Comparison of ENCODE assay signal across 8 cellular contexts in the genomic region with DNA sequence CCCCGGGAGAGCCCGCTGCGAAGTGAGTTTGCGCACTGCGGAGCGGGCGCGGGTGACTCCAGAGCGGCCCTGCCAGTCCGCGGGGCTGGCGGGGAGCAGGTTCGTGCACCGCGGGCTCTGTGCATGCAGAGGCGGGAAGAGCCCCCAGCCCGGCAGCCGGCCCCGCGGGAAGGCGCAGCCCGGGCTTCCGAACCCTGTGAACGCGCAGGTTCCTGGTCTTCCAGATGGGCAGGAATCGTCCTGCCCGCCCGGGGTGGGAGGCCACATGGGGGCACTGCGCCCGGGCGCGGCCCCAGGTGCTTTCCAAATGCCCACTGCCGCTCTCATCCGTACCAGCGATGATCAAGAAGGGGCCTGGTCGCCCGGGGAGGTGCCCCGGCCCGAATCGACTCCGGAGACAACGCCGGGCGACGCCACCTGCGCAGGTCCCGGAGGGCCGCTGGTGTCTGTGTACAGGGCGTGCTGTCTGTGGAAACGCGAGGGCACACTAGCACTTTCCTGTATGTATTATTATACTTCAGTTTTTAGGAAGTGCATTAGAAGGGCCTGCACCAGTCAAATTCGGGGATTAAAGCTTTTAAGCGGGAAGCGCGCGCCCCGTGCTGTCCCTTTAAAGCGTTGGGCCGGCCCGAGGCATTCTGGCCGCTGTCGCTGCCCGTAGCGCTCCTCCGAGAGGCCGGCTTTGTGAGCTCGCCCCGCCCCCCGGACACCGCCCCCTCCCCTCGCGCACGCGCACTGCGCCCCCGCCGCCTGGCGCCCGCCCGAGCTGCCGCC. TPM values are rescaled to one million over a fixed set of nuclear protein-coding genes. Genes with fewer than 3 reads are reported as not detected.
DNase-seq lines count a peak whose midpoint lies in the region; ATAC-seq and TF ChIP-seq lines count a peak whose summit lies in the region.

A gene (plus strand): TSS at position 740 of the 774 bp plus-strand sequence. CDS start 3,796 bp downstream, outside the sequence.

- no peaks in the 10 kb centered on the region for H3K9me3 ChIP-seq in breast epithelium
- no peaks in the 10 kb centered on the region for H3K9me3 ChIP-seq in iPS-20b (ENCODE audit: insufficient read depth, low read depth, low read length)
- no peaks in the 10 kb centered on the region for H3K9me3 ChIP-seq in skeletal muscle tissue (ENCODE audit: control insufficient read depth in 3 of 3, low read length in 3 of 3)

- H3K36me3 ChIP-seq in breast epithelium, result no peaks in the 10 kb centered on the region
- H3K36me3 ChIP-seq in iPS-20b (ENCODE audit: insufficient read depth, low read depth, low read length), result peaks cover 30% of the 10 kb centered on the region
- peaks cover 6 to 12% (median 8%) of the 10 kb centered on the region in 3 donors for H3K36me3 ChIP-seq in skeletal muscle tissue (ENCODE audit: control insufficient read depth in 3 of 3, insufficient read depth in 3 of 3, low read length in 3 of 3)

- no peak for TF ChIP-seq CTCF in WI38 (IDR thresholded peaks at IDR 0.05; ENCODE audit: low read depth, low read length)
- TF ChIP-seq CTCF in breast epithelium (IDR thresholded peaks at IDR 0.05), result no peak

- H3K4me1 ChIP-seq in breast epithelium (peaks cover 3 to 44% of the 10 kb centered on the region in 2 donors), iPS-20b (ENCODE audit: insufficient read depth, low read length) (peaks cover 25% of the 10 kb centered on the region), skeletal muscle tissue (ENCODE audit: control insufficient read depth in 3 of 3, insufficient read depth in 3 of 3, low read length in 3 of 3) (peaks cover 48 to 61% (median 51%) of the 10 kb centered on the region in 3 donors)

- ATAC-seq in HG03064 (IDR thresholded peaks at IDR 0.05; ENCODE audit: low read depth, unreplicated experiment), result peak; percentile 48

- H3K4me3 ChIP-seq in WI38 (ENCODE audit: low read depth, low read length) (peak within 1 kb of the TSS; percentile 95), breast epithelium (peak within 1 kb of the TSS; percentile 89 to 97 (median 97)), iPS-20b (ENCODE audit: low read length) (peak within 1 kb of the TSS; percentile 91), skeletal muscle tissue (ENCODE audit: low read length in 3 of 3) (peak within 1 kb of the TSS; percentile 90 to 96 (median 93))

- H3K9ac ChIP-seq in iPS-20b (ENCODE audit: low read depth, low read length) (peak within 1 kb of the TSS; percentile 95), skeletal muscle tissue (ENCODE audit: low read depth in 1 of 3, low read length in 3 of 3) (peak within 1 kb of the TSS; percentile 85 to 97 (median 87))

- TF ChIP-seq POLR2A in breast epithelium (IDR thresholded peaks at IDR 0.05), result no peak

- intact Hi-C loops in breast epithelium (cut with DNase I; ENCODE audit: low total_unique reads), result no loop called here

- H3K27ac ChIP-seq in breast epithelium, result peak within 1 kb of the TSS; percentile 88 to 95
- peak within 1 kb of the TSS; percentile 86 for H3K27ac ChIP-seq in iPS-20b (ENCODE audit: low read length)
- peak within 1 kb of the TSS; percentile 80 for H3K27ac ChIP-seq in skeletal muscle tissue (ENCODE audit: low read depth, low read length)

- H3K27me3 ChIP-seq in breast epithelium (no peaks in the 10 kb centered on the region), iPS-20b (ENCODE audit: insufficient read depth, low read length) (no peaks in the 10 kb centered on the region), skeletal muscle tissue (ENCODE audit: control insufficient read depth in 3 of 3, insufficient read depth in 3 of 3, low read length in 3 of 3) (no peaks in the 10 kb centered on the region)

- DNase-seq in NCI-H2081 (lab: John Stamatoyannopoulos, UW) (peak; percentile 86 to 89), NCI-H2081 treated with DMSO at 0.1 percent for 48 hours (lab: John Stamatoyannopoulos, UW) (no peak), NCI-H2227 (lab: John Stamatoyannopoulos, UW; ENCODE audit: unreplicated experiment) (peak; percentile 89), breast epithelium (ENCODE audit: low spot score in 2 of 2) (peak; percentile 85 to 92)

RNA-seq across cellular contexts. Expression of the gene that starts here (rescaled TPM):
- total RNA-seq in breast epithelium, result 10 to 100 TPM; 16.0 to 17.7 (median 17.4) TPM
- total RNA-seq in skeletal muscle tissue, result 28.2 TPM
